8 cellular contexts compared by ENCODE assay signal in genomic region chr9:21688108-21689102, GRCh38.
DNase-seq lines count a peak whose midpoint lies in the region; ATAC-seq and TF ChIP-seq lines count a peak whose summit lies in the region.

No MANE protein-coding gene starts in this region.

- H3K4me1 ChIP-seq in body of pancreas: no peaks in the 10 kb centered on the region

- DNase-seq in AG08396 (ENCODE audit: low spot score): peak; percentile 68
- peak; percentile 82 for DNase-seq in HS-5 (ENCODE audit: low read depth)
- peak in 1 of 4 donors; percentile 15 for DNase-seq in body of pancreas
- DNase-seq in kidney glomerular epithelial cell (lab: John Stamatoyannopoulos, UW): peak; percentile 46

- H3K9me3 ChIP-seq in body of pancreas: no peaks in the 10 kb centered on the region

- no peak for TF ChIP-seq CTCF in body of pancreas (IDR thresholded peaks at IDR 0.05)

- no peak overlapping the region for H3K4me3 ChIP-seq in body of pancreas

- peak; percentile 47 for ATAC-seq in body of pancreas
- no peak for ATAC-seq in HG02981 (IDR thresholded peaks at IDR 0.05; ENCODE audit: unreplicated experiment)
- ATAC-seq in HG03025 (IDR thresholded peaks at IDR 0.05; ENCODE audit: low FRiP score, unreplicated experiment): no peak
- no peak for ATAC-seq in GM19351 (IDR thresholded peaks at IDR 0.05; ENCODE audit: unreplicated experiment)
- no peak for ATAC-seq in HG02798 (IDR thresholded peaks at IDR 0.05; ENCODE audit: poor library complexity, unreplicated experiment)

- no peaks in the 10 kb centered on the region for H3K36me3 ChIP-seq in body of pancreas (replicated peaks in 1 of 2; ENCODE audit: insufficient read depth in 1 of 2, low read depth in 2 of 2)

- no peak for TF ChIP-seq POLR2A in body of pancreas (IDR thresholded peaks at IDR 0.05)

- no peaks in the 10 kb centered on the region for H3K27me3 ChIP-seq in body of pancreas

- intact Hi-C loops in body of pancreas (cut with DNase I): no loop called here

- WGBS in body of pancreas, 2 donors: 75% methylated on average over 8 of the region's 8 CpGs

- H3K27ac ChIP-seq in body of pancreas: no peak overlapping the region
